In genomic region chr5:14269395-14269794, GRCh38 we compare ENCODE assay signal across 9 cellular contexts.
DNase-seq lines count a peak whose midpoint lies in the region; ATAC-seq and TF ChIP-seq lines count a peak whose summit lies in the region.
"Had no signal": no experiment of that assay in that cellular context is flagged by ENCODE, and none has a peak within 500 bp of the region (broad histone marks: within the 10 kb centered on the region; RNA-seq: fewer than 3 reads in every experiment).

No MANE protein-coding gene starts in this region.

- H3K36me3 Mint-ChIP-seq in progenitor cell of endocrine pancreas (ENCODE audit: insufficient read depth), result no peaks in the 10 kb centered on the region

- TF ChIP-seq POLR2A in esophagus squamous epithelium (IDR thresholded peaks at IDR 0.05) (no peak), GM18505 (IDR thresholded peaks at IDR 0.05; ENCODE audit: borderline replicate concordance, extremely low read depth, insufficient read depth, insufficient read length) (no peak)

- WGBS in esophagus squamous epithelium, 2 donors, result 32 to 40% methylated on average over 2 of the region's 2 CpGs

- peak overlapping the region; percentile 82 for H3K27ac Mint-ChIP-seq in progenitor cell of endocrine pancreas

- TF ChIP-seq CTCF in esophagus squamous epithelium (IDR thresholded peaks at IDR 0.05) (no peak), progenitor cell of endocrine pancreas (IDR thresholded peaks at IDR 0.05; ENCODE audit: unreplicated experiment) (no peak)

- H3K4me1 ChIP-seq in esophagus squamous epithelium, result peaks cover under 1 to 57% (median 30%) of the 10 kb centered on the region in 3 donors

- no peaks in the 10 kb centered on the region for H3K9me3 Mint-ChIP-seq in progenitor cell of endocrine pancreas (ENCODE audit: low read depth)

- ATAC-seq in HG03108 (IDR thresholded peaks at IDR 0.05; ENCODE audit: unreplicated experiment), result no peak
- ATAC-seq in GM21619 (IDR thresholded peaks at IDR 0.05; ENCODE audit: unreplicated experiment), result no peak
- ATAC-seq in GM18505 (IDR thresholded peaks at IDR 0.05; ENCODE audit: unreplicated experiment), result no peak

- no peaks in the 10 kb centered on the region for H3K27me3 Mint-ChIP-seq in progenitor cell of endocrine pancreas

- DNase-seq in ELF-1 (ENCODE audit: low read depth, low spot score) (peak; percentile 78), NCI-H748 (lab: John Stamatoyannopoulos, UW; ENCODE audit: unreplicated experiment) (peak; percentile 98), esophagus squamous epithelium (lab: John Stamatoyannopoulos, UW) (no peak), progenitor cell of endocrine pancreas (ENCODE audit: low spot score, unreplicated experiment) (no peak), superior temporal gyrus (ENCODE audit: extremely low spot score) (no peak)
- DNase-seq: activated naive CD4-positive, alpha-beta T cell had no signal

- H3K4me1 Mint-ChIP-seq in progenitor cell of endocrine pancreas (ENCODE audit: low read depth), result peaks cover 63% of the 10 kb centered on the region

- no peak overlapping the region for H3K4me3 ChIP-seq in esophagus squamous epithelium

- H3K9me3 ChIP-seq in esophagus squamous epithelium, result no peaks in the 10 kb centered on the region

- no peaks in the 10 kb centered on the region for H3K27me3 ChIP-seq in esophagus squamous epithelium

- no peak overlapping the region for H3K4me3 Mint-ChIP-seq in progenitor cell of endocrine pancreas (ENCODE audit: low read depth)

- peaks cover 0 to 6% (median 0%) of the 10 kb centered on the region in 3 donors for H3K36me3 ChIP-seq in esophagus squamous epithelium

- intact Hi-C loops in esophagus squamous epithelium (cut with DNase I), result loop anchor here (10.0 kb wide), 1 partner anchor 125 kb away; the partner anchor contains the start of gene TRIO

- peak overlapping the region in 3 of 4 donors; percentile 29 to 64 (median 63) for H3K27ac ChIP-seq in esophagus squamous epithelium

Comparison
In these comparisons a context has a peak if more than half of its experiments do, and no peak if none do; other contexts are left out.
1. DNase-seq: peak in ELF-1 (single experiment) and NCI-H748 (single experiment); none in esophagus squamous epithelium (single experiment), progenitor cell of endocrine pancreas (single experiment) and superior temporal gyrus (single experiment).